Comparison of ENCODE assay signal across 8 cellular contexts in the genomic region with DNA sequence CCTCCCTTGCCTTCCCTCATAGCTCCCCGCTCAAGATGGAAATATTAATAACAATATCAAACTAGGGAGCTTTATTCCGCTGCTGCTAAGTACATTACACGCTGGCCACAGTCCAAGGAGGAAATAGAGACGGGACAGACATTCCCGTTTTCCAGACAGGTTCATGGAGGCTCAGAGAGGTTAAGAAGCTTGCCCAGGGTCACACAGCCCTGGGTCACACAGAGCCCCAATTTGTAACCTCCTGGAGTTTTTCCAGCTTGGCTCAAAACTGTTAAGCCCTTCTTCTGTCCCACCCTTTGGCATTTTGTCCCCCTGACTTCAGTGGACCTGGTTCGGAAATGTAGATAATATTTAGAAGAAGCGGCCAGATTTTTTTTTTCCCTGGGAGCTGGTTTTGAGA. TPM values are rescaled to one million over a fixed set of nuclear protein-coding genes. Genes with fewer than 3 reads are reported as not detected.
DNase-seq lines count a peak whose midpoint lies in the region; ATAC-seq and TF ChIP-seq lines count a peak whose summit lies in the region.

No MANE protein-coding gene starts in this region.

- H3K27ac Mint-ChIP-seq in activated CD4-positive, alpha-beta memory T cell treated with anti-CD3 and anti-CD28 coated beads for 36 hours, result peak overlapping the region; percentile 64

- DNase-seq in HCT116 (ENCODE audit: low read depth, low spot score) (no peak), NCI-H69 (lab: John Stamatoyannopoulos, UW) (no peak), NCI-H2196 (lab: John Stamatoyannopoulos, UW; ENCODE audit: unreplicated experiment) (no peak), NCI-H510A (lab: John Stamatoyannopoulos, UW) (no peak)
- no peak for DNase-seq in activated CD4-positive, alpha-beta memory T cell treated with anti-CD3 and anti-CD28 coated beads for 36 hours

- no peaks in the 10 kb centered on the region for H3K27me3 ChIP-seq in HCT116 (ENCODE audit: insufficient read depth, low read length)
- no peaks in the 10 kb centered on the region for H3K27me3 ChIP-seq in gastroesophageal sphincter

- RAD21 ChIA-PET in HCT116 (lab: Charles Lee; ENCODE audit: low non-redundant PET in 1 of 2, low total read pairs in 2 of 2, uncharacterized antibody in 2 of 2, unreplicated experiment in 2 of 2), result interaction anchor here in 1 of 2 experiments (0.9 kb wide), 1 partner anchor 10 kb away, joined by 4 read pairs; no protein-coding TSS in a partner anchor

- 13% methylated on average over 4 of the region's 7 CpGs; no CpG with 5 or more reads in 1 of the 2 donors for WGBS in gastroesophageal sphincter (ENCODE audit: low coverage in 1 of 2), 2 donors

- H3K9ac ChIP-seq in HCT116 (ENCODE audit: low read length), result peak overlapping the region; percentile 72; the same call in 1 of the 2 replicates

- H3K4me3 ChIP-seq in HCT116 (replicated peaks in 1 of 2; ENCODE audit: low read depth in 1 of 2, low read length in 2 of 2) (peak overlapping the region; percentile 73 to 84; a peak in 2 of 4 replicates), gastroesophageal sphincter (peak overlapping the region; percentile 70 to 97), skin epidermis (peak overlapping the region in 1 of 7 experiments; percentile 96)

- H3K36me3 Mint-ChIP-seq in activated CD4-positive, alpha-beta memory T cell treated with anti-CD3 and anti-CD28 coated beads for 36 hours, result peaks cover 10% of the 10 kb centered on the region

- H3K4me3 Mint-ChIP-seq in activated CD4-positive, alpha-beta memory T cell treated with anti-CD3 and anti-CD28 coated beads for 36 hours, result peak overlapping the region; percentile 72

- no peak for TF ChIP-seq RAD21 in HCT116 (IDR thresholded peaks at IDR 0.05; ENCODE audit: low read depth)

- TF ChIP-seq EP300 in gastroesophageal sphincter (IDR thresholded peaks at IDR 0.05), result no peak

- BruUV-seq in HCT116 (replicated peaks; lab: Mats Ljungman, UMichigan), result TSS peak; percentile 47

- peaks cover 10 to 20% of the 10 kb centered on the region in 2 experiments for H3K4me1 ChIP-seq in HCT116 (ENCODE audit: control insufficient read depth in 1 of 2, insufficient read depth in 2 of 2, low read length in 2 of 2)
- peaks cover 3 to 68% (median 37%) of the 10 kb centered on the region in 3 donors for H3K4me1 ChIP-seq in gastroesophageal sphincter

- ATAC-seq in HCT116, result no peak
- no peak for ATAC-seq in gastroesophageal sphincter
- no peak for ATAC-seq in GM19397 (IDR thresholded peaks at IDR 0.05; ENCODE audit: unreplicated experiment)

- H3K4me2 ChIP-seq in HCT116 (ENCODE audit: low read length), result peak overlapping the region; percentile 85

- H3K9me2 ChIP-seq in HCT116 (ENCODE audit: insufficient read depth), result no peaks in the 10 kb centered on the region

- no peaks in the 10 kb centered on the region for H4K20me1 ChIP-seq in HCT116 (ENCODE audit: insufficient read depth)

- no peaks in the 10 kb centered on the region for H3K36me3 ChIP-seq in HCT116 (ENCODE audit: control insufficient read depth in 1 of 2, insufficient read depth in 2 of 2, low read length in 2 of 2)
- no peaks in the 10 kb centered on the region for H3K36me3 ChIP-seq in gastroesophageal sphincter

- TF ChIP-seq CTCF in HCT116 (IDR thresholded peaks at IDR 0.05 in 2 of 3, conservative IDR thresholded peaks at IDR 0.05 in 1 of 3; ENCODE audit: borderline replicate concordance in 1 of 3, insufficient read depth in 1 of 3, low read depth in 2 of 3, low read length in 2 of 3) (no peak), gastroesophageal sphincter (IDR thresholded peaks at IDR 0.05) (no peak)

- POLR2A ChIA-PET in HCT116 (lab: Charles Lee), result interaction anchor here (0.5 to 1.5 kb wide), 3 partner anchors 10 to 788 kb away, joined by 3 to 10 read pairs (median 3); no protein-coding TSS in a partner anchor
- POLR2A ChIA-PET in activated CD4-positive, alpha-beta memory T cell treated with anti-CD3 and anti-CD28 coated beads for 36 hours (lab: Charles Lee), result interaction anchor here (0.5 to 2.4 kb wide), 3 partner anchors 10 to 962 kb away, joined by 3 to 20 read pairs (median 3); no protein-coding TSS in a partner anchor

- no peaks in the 10 kb centered on the region for H3K9me3 Mint-ChIP-seq in activated CD4-positive, alpha-beta memory T cell treated with anti-CD3 and anti-CD28 coated beads for 36 hours

- no peak for TF ChIP-seq POLR2A in HCT116 (IDR thresholded peaks at IDR 0.05; ENCODE audit: borderline replicate concordance, extremely low read depth, insufficient read depth, insufficient read length)
- TF ChIP-seq POLR2A in gastroesophageal sphincter (IDR thresholded peaks at IDR 0.05), result no peak

- no peaks in the 10 kb centered on the region for H3K9me3 ChIP-seq in HCT116 (ENCODE audit: control insufficient read depth in 1 of 2, insufficient read depth in 1 of 2, low read depth in 1 of 2, low read length in 2 of 2)
- no peaks in the 10 kb centered on the region for H3K9me3 ChIP-seq in gastroesophageal sphincter

- peak overlapping the region; percentile 44; the same call in 1 of the 2 replicates for H3K27ac ChIP-seq in HCT116 (ENCODE audit: low read depth, low read length)
- peak overlapping the region; percentile 96 to 99 (median 98) for H3K27ac ChIP-seq in gastroesophageal sphincter
- peak overlapping the region in 14 of 21 experiments; percentile 87 to 100 (median 96) for H3K27ac ChIP-seq in skin epidermis

- H3K27me3 Mint-ChIP-seq in activated CD4-positive, alpha-beta memory T cell treated with anti-CD3 and anti-CD28 coated beads for 36 hours, result no peaks in the 10 kb centered on the region

- H2AFZ ChIP-seq in HCT116 (ENCODE audit: low read depth, low read length, poor library complexity, severe bottlenecking), result no peak overlapping the region

- H3K79me2 ChIP-seq in HCT116 (ENCODE audit: insufficient read depth, low read length), result peaks cover 64% of the 10 kb centered on the region

- intact Hi-C loops in HCT116 (cut with micrococcal nuclease), result no loop called here
- intact Hi-C loops in activated CD4-positive, alpha-beta memory T cell treated with anti-CD3 and anti-CD28 coated beads for 36 hours (cut with micrococcal nuclease), result loop anchor here (5.0 kb wide), 1 partner anchor 34 kb away; no protein-coding TSS in a partner anchor

- CTCF ChIA-PET in HCT116 (lab: Charles Lee), result no interaction called here
- CTCF ChIA-PET in activated CD4-positive, alpha-beta memory T cell treated with anti-CD3 and anti-CD28 coated beads for 36 hours (lab: Charles Lee), result interaction anchor here (1.0 to 1.6 kb wide), 5 partner anchors 89 to 174 kb away, joined by 3 to 7 read pairs (median 5); a partner anchor contains a TSS

- H3K4me1 Mint-ChIP-seq in activated CD4-positive, alpha-beta memory T cell treated with anti-CD3 and anti-CD28 coated beads for 36 hours (ENCODE audit: low read depth), result peaks cover 36% of the 10 kb centered on the region

TF ChIP-seq in HCT116, 20 proteins besides CTCF, POLR2A, EP300 and RAD21:
- TF ChIP-seq ZNF274 (IDR thresholded peaks at IDR 0.05; ENCODE audit: low read depth, low read length) (no peak), TCF7L2 (IDR thresholded peaks at IDR 0.05; ENCODE audit: borderline replicate concordance, extremely low read depth, insufficient read depth, insufficient read length) (no peak), EZH2 (IDR thresholded peaks at IDR 0.05) (no peak), ELF1 (IDR thresholded peaks at IDR 0.05; ENCODE audit: borderline replicate concordance, low read depth) (no peak), SIN3A (IDR thresholded peaks at IDR 0.05; ENCODE audit: low read depth) (no peak), YY1 (IDR thresholded peaks at IDR 0.05; ENCODE audit: extremely low read depth, insufficient replicate concordance, low read depth, low read length) (no peak), CBX3 (IDR thresholded peaks at IDR 0.05; ENCODE audit: low read depth) (no peak), JUND (IDR thresholded peaks at IDR 0.05) (no peak), FOSL1 (IDR thresholded peaks at IDR 0.05; ENCODE audit: low read depth) (no peak), SP1 (IDR thresholded peaks at IDR 0.05; ENCODE audit: low read depth) (no peak), SRF (IDR thresholded peaks at IDR 0.05; ENCODE audit: low read depth) (no peak)
- TF ChIP-seq, protein P1, sequence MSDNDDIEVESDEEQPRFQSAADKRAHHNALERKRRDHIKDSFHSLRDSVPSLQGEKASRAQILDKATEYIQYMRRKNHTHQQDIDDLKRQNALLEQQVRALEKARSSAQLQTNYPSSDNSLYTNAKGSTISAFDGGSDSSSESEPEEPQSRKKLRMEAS (IDR thresholded peaks at IDR 0.05), result no peak
- TF ChIP-seq, protein P2, sequence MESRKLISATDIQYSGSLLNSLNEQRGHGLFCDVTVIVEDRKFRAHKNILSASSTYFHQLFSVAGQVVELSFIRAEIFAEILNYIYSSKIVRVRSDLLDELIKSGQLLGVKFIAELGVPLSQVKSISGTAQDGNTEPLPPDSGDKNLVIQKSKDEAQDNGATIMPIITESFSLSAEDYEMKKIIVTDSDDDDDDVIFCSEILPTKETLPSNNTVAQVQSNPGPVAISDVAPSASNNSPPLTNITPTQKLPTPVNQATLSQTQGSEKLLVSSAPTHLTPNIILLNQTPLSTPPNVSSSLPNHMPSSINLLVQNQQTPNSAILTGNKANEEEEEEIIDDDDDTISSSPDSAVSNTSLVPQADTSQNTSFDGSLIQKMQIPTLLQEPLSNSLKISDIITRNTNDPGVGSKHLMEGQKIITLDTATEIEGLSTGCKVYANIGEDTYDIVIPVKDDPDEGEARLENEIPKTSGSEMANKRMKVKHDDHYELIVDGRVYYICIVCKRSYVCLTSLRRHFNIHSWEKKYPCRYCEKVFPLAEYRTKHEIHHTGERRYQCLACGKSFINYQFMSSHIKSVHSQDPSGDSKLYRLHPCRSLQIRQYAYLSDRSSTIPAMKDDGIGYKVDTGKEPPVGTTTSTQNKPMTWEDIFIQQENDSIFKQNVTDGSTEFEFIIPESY (IDR thresholded peaks at IDR 0.05; ENCODE audit: extremely low read depth, insufficient replicate concordance, low read length), result no peak
- TF ChIP-seq, protein P3, sequence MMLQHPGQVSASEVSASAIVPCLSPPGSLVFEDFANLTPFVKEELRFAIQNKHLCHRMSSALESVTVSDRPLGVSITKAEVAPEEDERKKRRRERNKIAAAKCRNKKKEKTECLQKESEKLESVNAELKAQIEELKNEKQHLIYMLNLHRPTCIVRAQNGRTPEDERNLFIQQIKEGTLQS (IDR thresholded peaks at IDR 0.05), result no peak

RNA-seq across cellular contexts. Expression of a gene that starts 2.0 kb away (rescaled TPM):
- total RNA-seq in HCT116 (2021; ENCODE audit: unreplicated experiment) (11.3 TPM), gastroesophageal sphincter (10 to 100 TPM in 2 of 4 donors, 1 to 10 TPM in 2; 6.5 to 29.1 (median 11.5) TPM)
- 7.3 and 8.5 TPM in 2 replicates for polyA plus RNA-seq in HCT116 (2012)
- 10 to 100 TPM; 11.9 to 14.0 TPM for total RNA-seq in activated CD4-positive, alpha-beta memory T cell treated with anti-CD3 and anti-CD28 coated beads for 36 hours

RNA-seq across cellular contexts. Expression of a gene that starts 38.0 kb away (rescaled TPM):
- total RNA-seq in HCT116 (2021; ENCODE audit: unreplicated experiment) (not detected), gastroesophageal sphincter (under 1 TPM in 1 of 4 donors, not detected in 3; 0.05 TPM)
- polyA plus RNA-seq in HCT116 (2012), result not detected in 2 replicates
- total RNA-seq in activated CD4-positive, alpha-beta memory T cell treated with anti-CD3 and anti-CD28 coated beads for 36 hours, result under 1 TPM; 0.07 to 0.31 TPM

Comparison
In these comparisons a context has a peak if more than half of its experiments do, and no peak if none do; other contexts are left out.
1. H3K27ac ChIP-seq: peak in every context shown above with its lines; median percentile 98 in gastroesophageal sphincter; 96 in skin epidermis; 44 in HCT116.